Comparison of ENCODE assay signal across 25 cellular contexts in the genomic region with DNA sequence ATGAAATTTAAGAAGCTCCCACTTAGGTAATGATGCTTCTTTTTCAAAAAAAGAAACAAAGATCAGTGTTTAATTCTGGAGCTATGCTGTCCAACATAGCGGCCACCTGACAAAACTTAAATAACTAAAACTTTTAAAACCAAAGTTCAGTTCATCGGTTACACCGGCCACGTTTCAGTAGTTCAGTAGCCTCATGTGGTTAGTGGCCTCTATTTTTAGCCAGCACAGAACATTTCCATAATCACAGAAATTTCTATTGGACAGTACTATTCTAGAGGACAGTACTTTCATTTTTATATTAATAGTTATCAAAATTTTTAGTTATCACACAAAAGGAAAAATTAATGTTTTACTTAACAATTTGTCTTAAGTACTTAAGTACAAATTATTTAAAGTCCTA.
A peak's percentile ranks its signal among the peaks of the same experiment; 100 is the strongest.
DNase-seq lines count a peak whose midpoint lies in the region; ATAC-seq, FAIRE-seq and TF ChIP-seq lines count a peak whose summit lies in the region.
"Had no signal": no experiment of that assay in that cellular context is flagged by ENCODE, and none has a peak within 500 bp of the region (broad histone marks: within the 10 kb centered on the region; RNA-seq: fewer than 3 reads in every experiment).

No MANE protein-coding gene starts in this region.

- H3K9ac ChIP-seq in kidney (ENCODE audit: low read length in 2 of 2): no peak overlapping the region

- H3K36me3 ChIP-seq in kidney (ENCODE audit: control insufficient read depth in 1 of 2, insufficient read depth in 2 of 2, low read length in 2 of 2): peaks cover 11 to 12% of the 10 kb centered on the region in 2 donors

- peaks cover 13 to 18% of the 10 kb centered on the region in 2 donors for H3K36me3 Mint-ChIP-seq in activated naive CD4-positive, alpha-beta T cell treated with anti-CD3 and anti-CD28 coated beads, Interleukin-2, amount 50 U/mL, for 72 hours

- peak; percentile 84 for FAIRE-seq in kidney (lab: Jason Lieb, UNC)
- FAIRE-seq: astrocyte, keratinocyte had no signal

- H3K27ac ChIP-seq in kidney (ENCODE audit: low read depth in 2 of 2, low read length in 2 of 2): no peak overlapping the region
- H3K27ac ChIP-seq: coronary artery, WERI-Rb-1 had no signal

- TF ChIP-seq CTCF in kidney (IDR thresholded peaks at IDR 0.05; ENCODE audit: borderline replicate concordance, extremely low read depth, insufficient read depth): no peak

- DNase-seq in kidney (no peak), NCI-H1694 treated with DMSO at 0.1 percent for 48 hours (lab: John Stamatoyannopoulos, UW) (no peak), amygdala (lab: John Stamatoyannopoulos, UW) (no peak), NCI-H748 treated with DMSO at 0.1 percent for 48 hours (lab: John Stamatoyannopoulos, UW) (no peak)
- DNase-seq in activated naive CD4-positive, alpha-beta T cell treated with anti-CD3 and anti-CD28 coated beads, Interleukin-2, amount 50 U/mL, for 72 hours (ENCODE audit: low spot score in 2 of 2): no peak
- DNase-seq: activated CD8-positive, alpha-beta memory T cell treated with anti-CD3 and anti-CD28 coated beads, Interleukin-2, amount 10 ng/mL, durations not matched to agents 7 days and 5 days; activated gamma-delta T cell; AML-193; DMS 273 treated with DMSO at 0.1 percent for 48 hours; erythroblast; KBM-7; midbrain; NCI-H1048; RPMI8226; stimulated activated CD4-positive, alpha-beta T cell treated with anti-CD3 and anti-CD28 coated beads, Interleukin-2, amount 100 ng/mL, for 24 hours; substantia nigra; T-cell; WERI-Rb-1 had no signal

- no peaks in the 10 kb centered on the region for H3K9me3 ChIP-seq in kidney (ENCODE audit: control insufficient read depth in 1 of 2, low read length in 2 of 2)

- no peak overlapping the region for H3K4me3 ChIP-seq in kidney (ENCODE audit: low read length in 2 of 2)
- H3K4me3 ChIP-seq: coronary artery had no signal

- H3K9me3 Mint-ChIP-seq in activated naive CD4-positive, alpha-beta T cell treated with anti-CD3 and anti-CD28 coated beads, Interleukin-2, amount 50 U/mL, for 72 hours: peaks cover 0 to 4% of the 10 kb centered on the region in 2 donors
- H3K9me3 Mint-ChIP-seq: T-cell had no signal

- peak; percentile 61 for ATAC-seq in GM18868 (IDR thresholded peaks at IDR 0.05; ENCODE audit: unreplicated experiment)
- peak; percentile 79 for ATAC-seq in GM21786 (IDR thresholded peaks at IDR 0.05; ENCODE audit: unreplicated experiment)
- ATAC-seq in HG03175 (IDR thresholded peaks at IDR 0.05; ENCODE audit: unreplicated experiment): peak; percentile 78
- ATAC-seq in activated naive CD4-positive, alpha-beta T cell treated with anti-CD3 and anti-CD28 coated beads, Interleukin-2, amount 50 U/mL, for 72 hours: no peak
- ATAC-seq: activated CD8-positive, alpha-beta memory T cell treated with anti-CD3 and anti-CD28 coated beads, Interleukin-2, amount 10 ng/mL, durations not matched to agents 7 days and 5 days; sciatic nerve; T-cell had no signal

- no peaks in the 10 kb centered on the region for H3K4me1 ChIP-seq in kidney (ENCODE audit: control insufficient read depth in 1 of 2, insufficient read depth in 1 of 2, low read depth in 1 of 2, low read length in 2 of 2)

- H3K27ac Mint-ChIP-seq in activated naive CD4-positive, alpha-beta T cell treated with anti-CD3 and anti-CD28 coated beads, Interleukin-2, amount 50 U/mL, for 72 hours: no peak overlapping the region
- H3K27ac Mint-ChIP-seq: activated CD8-positive, alpha-beta memory T cell treated with anti-CD3 and anti-CD28 coated beads, Interleukin-2, amount 10 ng/mL, durations not matched to agents 7 days and 5 days; T-cell had no signal

- intact Hi-C loops in kidney (cut with DNase I): no loop called here

Comparison
In these comparisons a context has a peak if more than half of its experiments do, and no peak if none do; other contexts are left out.
1. ATAC-seq: peak in GM18868 (single experiment), GM21786 (single experiment) and HG03175 (single experiment); none in activated naive CD4-positive, alpha-beta T cell treated with anti-CD3 and anti-CD28 coated beads, Interleukin-2, amount 50 U/mL, for 72 hours (0 of 2).